In genomic region chr17:75126954-75127353, GRCh38 we compare ENCODE assay signal across 1 cellular context.
TF ChIP-seq lines count a peak whose summit lies in the region.

No MANE protein-coding gene starts in this region.

TF ChIP-seq in WTC11, 78 proteins besides CTCF, POLR2A, EP300 and RAD21:
- TF ChIP-seq ZNF425 (CRISPR knock-in tag; conservative IDR thresholded peaks at IDR 0.05) = no peak
- peak; percentile 24; the same call in 1 of the 2 replicates for TF ChIP-seq ZNF121 (CRISPR knock-in tag; IDR thresholded peaks at IDR 0.05)
